ENCODE assay signal across 8 cellular contexts in genomic region chr10:117815816-117816215, GRCh38.
DNase-seq lines count a peak whose midpoint lies in the region; ATAC-seq, FAIRE-seq and TF ChIP-seq lines count a peak whose summit lies in the region.
"Not testable (repeated sequence)": the region's sequence is repeated elsewhere in the genome, so short reads cannot be mapped to it uniquely, and the experiment has no call there.

No MANE protein-coding gene starts in this region.

- not testable (repeated sequence) for H3K36me3 ChIP-seq in RWPE2 (ENCODE audit: low read depth); mammary epithelial cell (ENCODE audit: insufficient read depth, low read length); bronchial epithelial cell (ENCODE audit: control insufficient read depth, insufficient read depth, low read length); right atrium auricular region

- not testable (repeated sequence) for H2AFZ ChIP-seq in mammary epithelial cell (ENCODE audit: low read depth, low read length)

- 54% methylated on average over 2 of the region's 2 CpGs for WGBS in mammary epithelial cell (ENCODE audit: low coverage, missing lambda C conversion rate)

- not testable (repeated sequence) for H3K9ac ChIP-seq in mammary epithelial cell (ENCODE audit: insufficient read depth, low read length)

- not testable (repeated sequence) for H3K27ac ChIP-seq in RWPE2 (ENCODE audit: poor library complexity, severe bottlenecking); mammary epithelial cell (ENCODE audit: insufficient read depth, low read depth, low read length); foreskin keratinocyte; right atrium auricular region

- DNase-seq in RWPE2 (ENCODE audit: low spot score): not testable (repeated sequence)
- DNase-seq in mammary epithelial cell (peak; percentile 6), bronchial epithelial cell (ENCODE audit: low read depth) (peak; percentile 24), epithelial cell of esophagus (ENCODE audit: low read depth) (peak; percentile 42), foreskin keratinocyte (peak in 1 of 2 donors; percentile 57), right atrium auricular region (ENCODE audit: low spot score) (peak; percentile 28), kidney tubule cell (ENCODE audit: low spot score) (peak; percentile 41), renal cortical epithelial cell (ENCODE audit: low read depth) (peak; percentile 54)

- dilution Hi-C loops in mammary epithelial cell (cut with HindIII; ENCODE audit: low sequenced_read_pairs): not testable (repeated sequence)

- intact Hi-C loops in mammary epithelial cell (cut with micrococcal nuclease): not testable (repeated sequence)

- not testable (repeated sequence) for H3K27me3 ChIP-seq in RWPE2 (ENCODE audit: insufficient read depth, poor library complexity, severe bottlenecking); mammary epithelial cell (ENCODE audit: insufficient read depth, low read length); bronchial epithelial cell (ENCODE audit: control insufficient read depth, insufficient read depth, low read length); foreskin keratinocyte; right atrium auricular region

- in situ Hi-C loops in mammary epithelial cell (cut with MboI; ENCODE audit: low sequenced_read_pairs in 2 of 2): not testable (repeated sequence)

- not testable (repeated sequence) for H3K4me3 ChIP-seq in RWPE2 (ENCODE audit: severe bottlenecking); mammary epithelial cell (replicated peaks in 1 of 3; ENCODE audit: insufficient read depth in 1 of 3, low read depth in 2 of 3, low read length in 3 of 3); bronchial epithelial cell (ENCODE audit: low read depth, low read length); epithelial cell of esophagus (ENCODE audit: low read length); right atrium auricular region

- FAIRE-seq in bronchial epithelial cell (lab: Jason Lieb, UNC): not testable (repeated sequence)

- TF ChIP-seq CTCF in RWPE2 (IDR thresholded peaks at IDR 0.05; ENCODE audit: poor library complexity, severe bottlenecking); mammary epithelial cell (conservative IDR thresholded peaks at IDR 0.05 in 1 of 2, IDR thresholded peaks at IDR 0.05 in 1 of 2; ENCODE audit: extremely low read depth in 1 of 2, insufficient read depth in 1 of 2, low read depth in 1 of 2, low read length in 2 of 2); bronchial epithelial cell (IDR thresholded peaks at IDR 0.05; ENCODE audit: insufficient read depth, low read length, severe bottlenecking); epithelial cell of esophagus (IDR thresholded peaks at IDR 0.05; ENCODE audit: insufficient read depth, low read depth, low read length, missing control alignments); foreskin keratinocyte (conservative IDR thresholded peaks at IDR 0.05); right atrium auricular region (IDR thresholded peaks at IDR 0.05): not testable (repeated sequence)

- CTCF ChIA-PET in mammary epithelial cell (lab: Charles Lee; ENCODE audit: low non-redundant PET): not testable (repeated sequence)

- BruUV-seq in mammary epithelial cell (replicated peaks; lab: Mats Ljungman, UMichigan): not testable (repeated sequence)

- not testable (repeated sequence) for H3K4me2 ChIP-seq in mammary epithelial cell (ENCODE audit: insufficient read depth, low read depth, low read length)

- not testable (repeated sequence) for H3K79me2 ChIP-seq in mammary epithelial cell (ENCODE audit: insufficient read depth, low read length)

- ATAC-seq in RWPE2 (ENCODE audit: low read depth): peak; percentile 50; the same call in 2 of the 3 replicates
- ATAC-seq in foreskin keratinocyte: peak; percentile 36

- not testable (repeated sequence) for H4K20me1 ChIP-seq in mammary epithelial cell (ENCODE audit: insufficient read depth, low read length)

- not testable (repeated sequence) for H3K4me1 ChIP-seq in RWPE2 (ENCODE audit: insufficient read depth, poor library complexity, severe bottlenecking); mammary epithelial cell (ENCODE audit: insufficient read depth, low read length); foreskin keratinocyte; right atrium auricular region

- not testable (repeated sequence) for H3K9me3 ChIP-seq in RWPE2 (ENCODE audit: severe bottlenecking); mammary epithelial cell (replicated peaks; ENCODE audit: insufficient read depth, low read length); right atrium auricular region
